Comparison of ENCODE assay signal across 29 cellular contexts in the genomic region with DNA sequence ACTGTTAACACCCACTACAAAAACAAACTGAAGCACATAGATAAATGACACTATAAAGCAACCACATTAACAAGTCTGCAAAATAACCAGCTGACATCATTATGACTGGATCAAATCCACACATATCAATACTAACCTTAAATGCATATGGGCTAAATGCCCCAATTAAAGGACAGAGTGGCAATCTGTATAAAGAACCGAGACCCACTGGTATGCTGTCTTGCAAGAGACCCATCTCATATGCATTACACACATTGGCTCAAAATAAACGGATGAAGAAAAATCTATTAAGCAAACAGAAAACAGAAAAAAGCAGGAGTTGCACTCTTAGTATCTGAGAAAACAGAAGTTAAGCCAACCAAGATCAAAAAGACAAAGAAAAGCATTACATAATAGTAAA.
"Had no signal": no experiment of that assay in that cellular context is flagged by ENCODE, and none has a peak within 500 bp of the region (broad histone marks: within the 10 kb centered on the region; RNA-seq: fewer than 3 reads in every experiment).

No MANE protein-coding gene starts in this region.

- H3K4me3 ChIP-seq: adrenal gland, ascending aorta, body of pancreas, breast epithelium, cardiac muscle cell had no signal

- DNase-seq: activated effector memory CD4-positive, alpha-beta T cell treated with anti-CD3 and anti-CD28 coated beads, Interleukin-2, amount 50 U/mL, for 16 hours; activated effector memory CD4-positive, alpha-beta T cell treated with Interleukin-2 at 50 U/mL for 16 hours; activated gamma-delta T cell; activated gamma-delta T cell treated with Interleukin-2 at 50 U/mL for 16 hours; activated naive CD4-positive, alpha-beta T cell; activated naive CD4-positive, alpha-beta T cell treated with anti-CD3 and anti-CD28 coated beads for 36 hours; activated naive CD4-positive, alpha-beta T cell treated with anti-CD3 and anti-CD28 coated beads, Interleukin-2, amount 10 ng/mL, durations not matched to agents 7 days and 5 days; activated naive CD4-positive, alpha-beta T cell treated with anti-CD3 and anti-CD28 coated beads, Interleukin-2, amount 50 U/mL, for 16 hours; activated naive CD4-positive, alpha-beta T cell treated with Interleukin-2 at 50 U/mL for 16 hours; activated naive CD8-positive, alpha-beta T cell treated with anti-CD3 and anti-CD28 coated beads for 36 hours; activated naive CD8-positive, alpha-beta T cell treated with anti-CD3 and anti-CD28 coated beads, Interleukin-2, amount 10 ng/mL, durations not matched to agents 7 days and 5 days; activated naive CD8-positive, alpha-beta T cell treated with anti-CD3 and anti-CD28 coated beads, Interleukin-2, amount 50 U/mL, for 24 hours; activated T-cell treated with anti-CD3 and anti-CD28 coated beads, Interleukin-2, amount 50 U/mL, for 24 hours; activated T-cell treated with anti-CD3 and anti-CD28 coated beads, Interleukin-2, amount 50 U/mL, for 4 hours; activated T-cell treated with anti-CD3 and anti-CD28 coated beads, Interleukin-2, amount 50 U/mL, for 48 hours; activated T-cell treated with anti-CD3 and anti-CD28 coated beads, Interleukin-2, amount 50 U/mL, for 72 hours; adrenal gland; amniotic stem cell; amygdala; anterior cingulate cortex; aorta; body of pancreas; brain microvascular endothelial cell; caudate nucleus; central memory CD4-positive, alpha-beta T cell; cerebellar nuclear complex had no signal

- H3K36me3 ChIP-seq: adrenal gland, ascending aorta, brain microvascular endothelial cell, breast epithelium, cardiac muscle cell had no signal

- H3K9me3 ChIP-seq: body of pancreas had no signal

- H3K27ac ChIP-seq: adrenal gland, ascending aorta, body of pancreas, brain microvascular endothelial cell, breast epithelium, cardiac muscle cell had no signal

- H3K4me1 ChIP-seq: adrenal gland, ascending aorta, body of pancreas, breast epithelium had no signal
